1 cellular context compared by ENCODE assay signal in the genomic region with DNA sequence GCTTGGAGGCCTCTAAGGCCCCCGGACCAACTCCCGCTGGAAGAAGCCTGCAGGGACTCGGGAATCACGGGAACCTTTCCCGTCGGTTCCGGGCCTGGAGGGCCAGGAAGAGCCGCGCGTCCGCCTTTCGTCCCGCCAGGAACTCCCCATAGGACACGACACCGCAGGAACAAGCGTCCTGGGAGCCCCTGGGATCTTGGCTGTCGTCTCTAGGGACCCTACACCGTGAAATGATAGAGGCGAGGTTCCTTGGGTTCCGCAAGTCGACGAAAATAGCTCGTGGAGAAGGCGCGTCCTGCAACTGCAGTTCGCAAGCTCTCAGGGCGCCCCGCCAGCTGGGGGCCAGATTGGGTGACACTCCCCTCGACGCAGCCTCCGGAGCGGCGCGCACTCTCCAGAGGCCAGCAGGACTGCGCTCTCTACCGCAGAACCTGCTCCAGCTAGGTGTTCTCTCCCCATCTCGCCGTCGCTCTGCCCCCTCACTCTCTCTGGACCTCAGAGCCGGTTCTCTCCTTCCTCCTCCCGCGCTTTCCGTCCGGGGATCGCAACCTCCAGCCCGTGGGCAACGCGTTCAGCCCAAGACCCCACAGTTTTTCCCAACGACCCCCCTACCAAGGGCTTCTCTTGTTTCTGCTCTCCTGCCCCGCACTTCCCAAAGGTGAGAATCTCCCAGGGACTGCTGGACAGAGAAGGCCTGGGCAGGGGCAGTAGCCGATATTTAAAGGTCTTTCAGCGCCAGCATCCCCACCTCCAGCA.
TF ChIP-seq lines count a peak whose summit lies in the region.

No MANE protein-coding gene starts in this region.

TF ChIP-seq in HepG2, 621 proteins besides CTCF, POLR2A, EP300 and RAD21 (continued from another document and continues in another):
- TF ChIP-seq, protein P1, sequence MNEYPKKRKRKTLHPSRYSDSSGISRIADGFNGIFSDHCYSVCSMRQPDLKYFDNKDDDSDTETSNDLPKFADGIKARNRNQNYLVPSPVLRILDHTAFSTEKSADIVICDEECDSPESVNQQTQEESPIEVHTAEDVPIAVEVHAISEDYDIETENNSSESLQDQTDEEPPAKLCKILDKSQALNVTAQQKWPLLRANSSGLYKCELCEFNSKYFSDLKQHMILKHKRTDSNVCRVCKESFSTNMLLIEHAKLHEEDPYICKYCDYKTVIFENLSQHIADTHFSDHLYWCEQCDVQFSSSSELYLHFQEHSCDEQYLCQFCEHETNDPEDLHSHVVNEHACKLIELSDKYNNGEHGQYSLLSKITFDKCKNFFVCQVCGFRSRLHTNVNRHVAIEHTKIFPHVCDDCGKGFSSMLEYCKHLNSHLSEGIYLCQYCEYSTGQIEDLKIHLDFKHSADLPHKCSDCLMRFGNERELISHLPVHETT (CRISPR knock-in tag; conservative IDR thresholded peaks at IDR 0.05) = no peak
- 0 out of 2 replicates have a peak, but pooled peaks have one; percentile 4 for TF ChIP-seq IRF9 (CRISPR knock-in tag; IDR thresholded peaks at IDR 0.05; ENCODE audit: borderline replicate concordance)
- no peak for TF ChIP-seq ZBTB42 (CRISPR knock-in tag; IDR thresholded peaks at IDR 0.05)
- no peak for TF ChIP-seq U2AF1 (optimal IDR thresholded peaks at IDR 0.05; ENCODE audit: low read depth, low read length)
- TF ChIP-seq U2AF2 (IDR thresholded peaks at IDR 0.05; ENCODE audit: low read depth, low read length) = no peak
- peak; percentile 24; the same call in 1 of the 2 replicates for TF ChIP-seq KMT2A (CRISPR knock-in tag; IDR thresholded peaks at IDR 0.05)
- TF ChIP-seq ZNF703 (CRISPR knock-in tag; IDR thresholded peaks at IDR 0.05; ENCODE audit: borderline replicate concordance) = peak; percentile 70; the same call in 1 of the 2 replicates
- TF ChIP-seq, protein P2, sequence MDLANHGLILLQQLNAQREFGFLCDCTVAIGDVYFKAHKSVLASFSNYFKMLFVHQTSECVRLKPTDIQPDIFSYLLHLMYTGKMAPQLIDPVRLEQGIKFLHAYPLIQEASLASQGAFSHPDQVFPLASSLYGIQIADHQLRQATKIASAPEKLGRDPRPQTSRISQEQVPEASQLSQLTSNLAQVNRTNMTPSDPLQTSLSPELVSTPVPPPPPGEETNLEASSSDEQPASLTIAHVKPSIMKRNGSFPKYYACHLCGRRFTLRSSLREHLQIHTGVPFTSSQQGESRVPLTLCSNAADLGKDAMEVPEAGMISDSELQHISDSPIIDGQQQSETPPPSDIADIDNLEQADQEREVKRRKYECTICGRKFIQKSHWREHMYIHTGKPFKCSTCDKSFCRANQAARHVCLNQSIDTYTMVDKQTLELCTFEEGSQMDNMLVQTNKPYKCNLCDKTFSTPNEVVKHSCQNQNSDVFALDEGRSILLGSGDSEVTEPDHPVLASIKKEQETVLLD (CRISPR knock-in tag; IDR thresholded peaks at IDR 0.05; ENCODE audit: low read depth) = no peak
- TF ChIP-seq SRY (CRISPR knock-in tag; IDR thresholded peaks at IDR 0.05) = peak; percentile 62; the same call in 1 of the 2 replicates
- 0 out of 2 replicates have a peak, but pooled peaks have one; percentile 45 for TF ChIP-seq PREB (CRISPR knock-in tag; IDR thresholded peaks at IDR 0.05)
- peak; percentile 66; the same call in 1 of the 2 replicates for TF ChIP-seq TP53 (CRISPR knock-in tag; conservative IDR thresholded peaks at IDR 0.05)
- TF ChIP-seq HNF4A (CRISPR knock-in tag; IDR thresholded peaks at IDR 0.05) = 0 out of 2 replicates have a peak, but pooled peaks have one; percentile 6
- peak; percentile 92 for TF ChIP-seq PATZ1 (CRISPR knock-in tag; IDR thresholded peaks at IDR 0.05)
- 0 out of 2 replicates have a peak, but pooled peaks have one; percentile 43 for TF ChIP-seq PAX8 (CRISPR knock-in tag; IDR thresholded peaks at IDR 0.05; ENCODE audit: borderline replicate concordance)
- no peak for TF ChIP-seq ZNF24 (IDR thresholded peaks at IDR 0.05)
- TF ChIP-seq FOXA3 (CRISPR knock-in tag; IDR thresholded peaks at IDR 0.05) = 0 out of 2 replicates have a peak, but pooled peaks have one; percentile 7
- TF ChIP-seq ZNF18 (CRISPR knock-in tag; IDR thresholded peaks at IDR 0.05; ENCODE audit: insufficient replicate concordance) = peak; percentile 62
- TF ChIP-seq, protein P3, sequence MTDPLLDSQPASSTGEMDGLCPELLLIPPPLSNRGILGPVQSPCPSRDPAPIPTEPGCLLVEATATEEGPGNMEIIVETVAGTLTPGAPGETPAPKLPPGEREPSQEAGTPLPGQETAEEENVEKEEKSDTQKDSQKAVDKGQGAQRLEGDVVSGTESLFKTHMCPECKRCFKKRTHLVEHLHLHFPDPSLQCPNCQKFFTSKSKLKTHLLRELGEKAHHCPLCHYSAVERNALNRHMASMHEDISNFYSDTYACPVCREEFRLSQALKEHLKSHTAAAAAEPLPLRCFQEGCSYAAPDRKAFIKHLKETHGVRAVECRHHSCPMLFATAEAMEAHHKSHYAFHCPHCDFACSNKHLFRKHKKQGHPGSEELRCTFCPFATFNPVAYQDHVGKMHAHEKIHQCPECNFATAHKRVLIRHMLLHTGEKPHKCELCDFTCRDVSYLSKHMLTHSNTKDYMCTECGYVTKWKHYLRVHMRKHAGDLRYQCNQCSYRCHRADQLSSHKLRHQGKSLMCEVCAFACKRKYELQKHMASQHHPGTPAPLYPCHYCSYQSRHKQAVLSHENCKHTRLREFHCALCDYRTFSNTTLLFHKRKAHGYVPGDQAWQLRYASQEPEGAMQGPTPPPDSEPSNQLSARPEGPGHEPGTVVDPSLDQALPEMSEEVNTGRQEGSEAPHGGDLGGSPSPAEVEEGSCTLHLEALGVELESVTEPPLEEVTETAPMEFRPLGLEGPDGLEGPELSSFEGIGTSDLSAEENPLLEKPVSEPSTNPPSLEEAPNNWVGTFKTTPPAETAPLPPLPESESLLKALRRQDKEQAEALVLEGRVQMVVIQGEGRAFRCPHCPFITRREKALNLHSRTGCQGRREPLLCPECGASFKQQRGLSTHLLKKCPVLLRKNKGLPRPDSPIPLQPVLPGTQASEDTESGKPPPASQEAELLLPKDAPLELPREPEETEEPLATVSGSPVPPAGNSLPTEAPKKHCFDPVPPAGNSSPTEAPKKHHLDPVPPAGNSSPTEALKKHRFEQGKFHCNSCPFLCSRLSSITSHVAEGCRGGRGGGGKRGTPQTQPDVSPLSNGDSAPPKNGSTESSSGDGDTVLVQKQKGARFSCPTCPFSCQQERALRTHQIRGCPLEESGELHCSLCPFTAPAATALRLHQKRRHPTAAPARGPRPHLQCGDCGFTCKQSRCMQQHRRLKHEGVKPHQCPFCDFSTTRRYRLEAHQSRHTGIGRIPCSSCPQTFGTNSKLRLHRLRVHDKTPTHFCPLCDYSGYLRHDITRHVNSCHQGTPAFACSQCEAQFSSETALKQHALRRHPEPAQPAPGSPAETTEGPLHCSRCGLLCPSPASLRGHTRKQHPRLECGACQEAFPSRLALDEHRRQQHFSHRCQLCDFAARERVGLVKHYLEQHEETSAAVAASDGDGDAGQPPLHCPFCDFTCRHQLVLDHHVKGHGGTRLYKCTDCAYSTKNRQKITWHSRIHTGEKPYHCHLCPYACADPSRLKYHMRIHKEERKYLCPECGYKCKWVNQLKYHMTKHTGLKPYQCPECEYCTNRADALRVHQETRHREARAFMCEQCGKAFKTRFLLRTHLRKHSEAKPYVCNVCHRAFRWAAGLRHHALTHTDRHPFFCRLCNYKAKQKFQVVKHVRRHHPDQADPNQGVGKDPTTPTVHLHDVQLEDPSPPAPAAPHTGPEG (CRISPR knock-in tag; IDR thresholded peaks at IDR 0.05) = no peak
- TF ChIP-seq ZNF83 (CRISPR knock-in tag; IDR thresholded peaks at IDR 0.05; ENCODE audit: borderline replicate concordance) = 0 out of 2 replicates have a peak, but pooled peaks have one; percentile 45
- 0 out of 2 replicates have a peak, but pooled peaks have one; percentile 2 for TF ChIP-seq ZSCAN20 (CRISPR knock-in tag; IDR thresholded peaks at IDR 0.05; ENCODE audit: borderline replicate concordance)
- 0 out of 2 replicates have a peak, but pooled peaks have one; percentile 6 for TF ChIP-seq HBP1 (CRISPR knock-in tag; IDR thresholded peaks at IDR 0.05; ENCODE audit: low read depth)
- TF ChIP-seq PRDM15 (CRISPR knock-in tag; IDR thresholded peaks at IDR 0.05) = no peak
- 0 out of 2 replicates have a peak, but pooled peaks have one; percentile 17 for TF ChIP-seq KDM2A (CRISPR knock-in tag; IDR thresholded peaks at IDR 0.05; ENCODE audit: borderline replicate concordance, low read depth)
